ENCODE assay signal across 9 cellular contexts in the genomic region with DNA sequence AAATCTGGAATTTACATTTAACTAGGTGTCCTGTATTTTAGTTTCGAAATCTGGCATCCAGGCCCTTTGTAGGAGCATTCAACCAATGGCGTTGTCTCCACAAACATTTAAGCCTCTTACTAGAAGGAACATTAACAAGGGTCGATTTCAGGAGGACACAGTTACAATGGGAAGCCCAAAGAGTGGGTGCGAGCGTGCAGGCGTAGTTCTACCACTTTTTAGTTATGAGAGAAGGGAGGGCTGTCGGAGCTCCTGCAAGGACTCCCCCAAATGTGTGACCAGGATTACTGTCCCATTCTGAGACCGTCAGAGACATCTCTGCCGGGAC. TPM values are rescaled to one million over a fixed set of nuclear protein-coding genes. Genes with fewer than 3 reads are reported as not detected.
DNase-seq lines count a peak whose midpoint lies in the region; ATAC-seq, FAIRE-seq and TF ChIP-seq lines count a peak whose summit lies in the region.
"Had no signal": no experiment of that assay in that cellular context is flagged by ENCODE, and none has a peak within 500 bp of the region (broad histone marks: within the 10 kb centered on the region; RNA-seq: fewer than 3 reads in every experiment).

No MANE protein-coding gene starts in this region.

- no peak for TF ChIP-seq CTCF in RWPE1 (conservative IDR thresholded peaks at IDR 0.05; ENCODE audit: low read depth)
- TF ChIP-seq CTCF in fibroblast of lung (conservative IDR thresholded peaks at IDR 0.05 in 1 of 2, IDR thresholded peaks at IDR 0.05 in 1 of 2; ENCODE audit: low read depth in 1 of 2, low read length in 2 of 2): no peak
- no peak for TF ChIP-seq CTCF in osteocyte (IDR thresholded peaks at IDR 0.05)

- peak overlapping the region; percentile 89 for H3K9ac ChIP-seq in fibroblast of lung (ENCODE audit: insufficient read depth, low read length)

- H3K79me2 ChIP-seq in fibroblast of lung (ENCODE audit: control insufficient read depth, insufficient read depth, low read length): peaks cover 8% of the 10 kb centered on the region

- peak overlapping the region; percentile 79 for H2AFZ ChIP-seq in fibroblast of lung (ENCODE audit: low read length)

- H3K4me3 Mint-ChIP-seq in osteocyte (ENCODE audit: unreplicated experiment): peak overlapping the region; percentile 98

- POLR2A ChIA-PET in RWPE1 (lab: Yijun Ruan, JAX; ENCODE audit: low non-redundant PET): interaction anchor here (0.7 kb wide), 1 partner anchor 48 kb away, joined by 3 read pairs; no protein-coding TSS in a partner anchor

- peaks cover 12% of the 10 kb centered on the region for H3K36me3 Mint-ChIP-seq in osteocyte (ENCODE audit: unreplicated experiment)

- H3K27ac Mint-ChIP-seq in osteocyte (ENCODE audit: unreplicated experiment): peak overlapping the region; percentile 97

- CTCF ChIA-PET in RWPE1 (lab: Yijun Ruan, JAX): interaction anchor here (0.8 kb wide), 1 partner anchor 55 kb away, joined by 3 read pairs; no protein-coding TSS in a partner anchor

- no peaks in the 10 kb centered on the region for H3K9me3 Mint-ChIP-seq in osteocyte (ENCODE audit: unreplicated experiment)

- H3K4me1 ChIP-seq in fibroblast of lung (ENCODE audit: control insufficient read depth, extremely low read depth, insufficient read depth, low read length): peaks cover 21% of the 10 kb centered on the region

- no peaks in the 10 kb centered on the region for H3K27me3 ChIP-seq in fibroblast of lung (ENCODE audit: control insufficient read depth, insufficient read depth, low read length)

- intact Hi-C loops in Right ventricle myocardium inferior (cut with DNase I) (no loop called here), cardiac septum (cut with DNase I) (no loop called here)

- ATAC-seq in Right ventricle myocardium inferior: peak; percentile 36

- H3K27me3 Mint-ChIP-seq in osteocyte (ENCODE audit: unreplicated experiment): peaks cover 28% of the 10 kb centered on the region

- peak overlapping the region; percentile 86 to 97 (median 93) for H3K4me3 ChIP-seq in fibroblast of lung (replicated peaks in 1 of 4; ENCODE audit: control extremely low read depth in 1 of 4, insufficient read depth in 1 of 4, low read depth in 3 of 4, low read length in 4 of 4)

- H3K4me2 ChIP-seq in fibroblast of lung (ENCODE audit: extremely low read depth, insufficient read depth, low read length): peak overlapping the region; percentile 69

- H3K27ac ChIP-seq in RWPE1 (peak overlapping the region; percentile 93), fibroblast of lung (ENCODE audit: insufficient read depth, low read length) (peak overlapping the region; percentile 95)

- DNase-seq in Right ventricle myocardium inferior (ENCODE audit: missing footprints): no peak
- no peak for DNase-seq in cardiac septum (ENCODE audit: low spot score)
- DNase-seq in RWPE1 (ENCODE audit: low spot score): no peak
- DNase-seq in fibroblast of lung (ENCODE audit: low read depth in 2 of 2): peak in 1 of 2 donors; percentile 16
- DNase-seq in osteocyte (ENCODE audit: extremely low spot score, unreplicated experiment): no peak
- no peak for DNase-seq in NAMALWA (ENCODE audit: low spot score)
- no peak for DNase-seq in HTR-8/SVneo (ENCODE audit: insufficient read length, low spot score)
- DNase-seq in NCI-H2196 (lab: John Stamatoyannopoulos, UW; ENCODE audit: unreplicated experiment): no peak

- H3K4me1 Mint-ChIP-seq in osteocyte (ENCODE audit: unreplicated experiment): peaks cover 34% of the 10 kb centered on the region

- H4K20me1 ChIP-seq in fibroblast of lung (ENCODE audit: control insufficient read depth, extremely low read depth, insufficient read depth, low read length): no peaks in the 10 kb centered on the region

- no peak for FAIRE-seq in HTR-8/SVneo (lab: Jason Lieb, UNC)

- H3K36me3 ChIP-seq in fibroblast of lung (ENCODE audit: control insufficient read depth, insufficient read depth, low read length): peaks cover 11% of the 10 kb centered on the region

- H3K9me3 ChIP-seq in fibroblast of lung (ENCODE audit: control insufficient read depth, insufficient read depth, low read depth, low read length): no peaks in the 10 kb centered on the region

RNA-seq across cellular contexts. Expression of a gene that starts 0.4 kb away (rescaled TPM):
- total RNA-seq in Right ventricle myocardium inferior: 22.0 TPM
- total RNA-seq in cardiac septum: 18.6 TPM
- total RNA-seq in fibroblast of lung: 20.5 and 40.0 TPM in 2 replicates
- 41.3 and 61.2 TPM in 2 replicates for polyA plus RNA-seq in fibroblast of lung
- polyA plus RNA-seq in fibroblast of lung (2012): 33.5 and 68.1 TPM in 2 replicates
- 90.3 and 116 TPM in 2 replicates for polyA minus RNA-seq in fibroblast of lung (ENCODE audit: low replicate concordance)
- total RNA-seq in osteocyte: 74.1 and 87.3 TPM in 2 replicates

RNA-seq across cellular contexts. Expression of a gene that starts 8.7 kb away (rescaled TPM):
- total RNA-seq in Right ventricle myocardium inferior: 143 TPM
- total RNA-seq in cardiac septum: 134 TPM
- 235 and 249 TPM in 2 replicates for total RNA-seq in fibroblast of lung
- 623 and 651 TPM in 2 replicates for polyA plus RNA-seq in fibroblast of lung
- polyA plus RNA-seq in fibroblast of lung (2012): 466 and 481 TPM in 2 replicates
- 385 and 479 TPM in 2 replicates for polyA minus RNA-seq in fibroblast of lung (ENCODE audit: low replicate concordance)
- total RNA-seq in osteocyte: 220 and 223 TPM in 2 replicates

RNA-seq across cellular contexts. Expression of a gene that starts 46.4 kb away (rescaled TPM):
- total RNA-seq in Right ventricle myocardium inferior (not detected), cardiac septum (not detected), fibroblast of lung (not detected in 2 replicates), osteocyte (not detected in 2 replicates)
- polyA plus RNA-seq in fibroblast of lung: not detected in 2 replicates
- polyA plus RNA-seq in fibroblast of lung (2012): not detected in 2 replicates
- not detected in 2 replicates for polyA minus RNA-seq in fibroblast of lung (ENCODE audit: low replicate concordance)
- total RNA-seq: glomerular endothelial cell had no signal
